In genomic region chr17:81114694-81115093, GRCh38 we compare ENCODE assay signal across 23 cellular contexts. TPM values are rescaled to one million over a fixed set of nuclear protein-coding genes. Genes with fewer than 3 reads are reported as not detected.
DNase-seq lines count a peak whose midpoint lies in the region; ATAC-seq, FAIRE-seq and TF ChIP-seq lines count a peak whose summit lies in the region.
"Had no signal": no experiment of that assay in that cellular context is flagged by ENCODE, and none has a peak within 500 bp of the region (broad histone marks: within the 10 kb centered on the region; RNA-seq: fewer than 3 reads in every experiment).

No MANE protein-coding gene starts in this region.

- H3K27me3 ChIP-seq in BLaER1 (peaks cover 86% of the 10 kb centered on the region), neutrophil (peaks cover 10% of the 10 kb centered on the region)
- H3K27me3 ChIP-seq: MG63 had no signal

- peak overlapping the region; percentile 79 for H3K4me2 ChIP-seq in BLaER1

- TF ChIP-seq CTCF in VCaP (conservative IDR thresholded peaks at IDR 0.05) (no peak), glutamatergic neuron (IDR thresholded peaks at IDR 0.05; ENCODE audit: partially characterized antibody, unreplicated experiment) (no peak), neutrophil (IDR thresholded peaks at IDR 0.05) (no peak), WTC11 (IDR thresholded peaks at IDR 0.05) (no peak)

- peaks cover 20% of the 10 kb centered on the region for H3K9me3 Mint-ChIP-seq in glutamatergic neuron (ENCODE audit: unreplicated experiment)
- H3K9me3 Mint-ChIP-seq in activated CD4-positive, alpha-beta T cell treated with anti-CD3 and anti-CD28 coated beads, Interleukin-2, amount 10 ng/mL, durations not matched to agents 7 days and 5 days, result no peaks in the 10 kb centered on the region
- H3K9me3 Mint-ChIP-seq in WTC11, result no peaks in the 10 kb centered on the region
- no peaks in the 10 kb centered on the region for H3K9me3 Mint-ChIP-seq in stimulated activated effector memory CD8-positive, alpha-beta T cell treated with anti-CD3 and anti-CD28 coated beads, Interleukin-12 subunit alpha, Interleukin-12 subunit beta, amount 100 ng/mL, for 72 hours
- H3K9me3 Mint-ChIP-seq: CD4-positive, alpha-beta T cell had no signal

- peaks cover 18% of the 10 kb centered on the region for H3K27me3 Mint-ChIP-seq in glutamatergic neuron (ENCODE audit: unreplicated experiment)
- H3K27me3 Mint-ChIP-seq in activated CD4-positive, alpha-beta T cell treated with anti-CD3 and anti-CD28 coated beads, Interleukin-2, amount 10 ng/mL, durations not matched to agents 7 days and 5 days, result no peaks in the 10 kb centered on the region
- no peaks in the 10 kb centered on the region for H3K27me3 Mint-ChIP-seq in WTC11 (ENCODE audit: low read depth)
- H3K27me3 Mint-ChIP-seq: B cell; CD4-positive, alpha-beta T cell had no signal

- peaks cover 63% of the 10 kb centered on the region for H4K20me1 ChIP-seq in BLaER1

- H3K27ac ChIP-seq in BLaER1 (no peak overlapping the region), VCaP (peak overlapping the region; percentile 8; the same call in 1 of the 2 replicates), neutrophil (peak overlapping the region; percentile 5)

- H3K4me3 ChIP-seq in BLaER1 (no peak overlapping the region), neutrophil (ENCODE audit: low read depth in 1 of 2, low read length in 1 of 2) (no peak overlapping the region)
- H3K4me3 ChIP-seq: MG63 had no signal

- H3K9me3 ChIP-seq in BLaER1 (no peaks in the 10 kb centered on the region), neutrophil (no peaks in the 10 kb centered on the region)
- H3K9me3 ChIP-seq: MG63 had no signal

- H3K4me1 Mint-ChIP-seq in glutamatergic neuron (ENCODE audit: low read depth, unreplicated experiment) (peaks cover 17% of the 10 kb centered on the region), WTC11 (no peaks in the 10 kb centered on the region)
- no peaks in the 10 kb centered on the region for H3K4me1 Mint-ChIP-seq in activated CD4-positive, alpha-beta T cell treated with anti-CD3 and anti-CD28 coated beads, Interleukin-2, amount 10 ng/mL, durations not matched to agents 7 days and 5 days
- peaks cover 9% of the 10 kb centered on the region for H3K4me1 Mint-ChIP-seq in stimulated activated effector memory CD8-positive, alpha-beta T cell treated with anti-CD3 and anti-CD28 coated beads, Interleukin-12 subunit alpha, Interleukin-12 subunit beta, amount 100 ng/mL, for 72 hours

- no peak for ATAC-seq in WTC11
- no peak for ATAC-seq in stimulated activated effector memory CD8-positive, alpha-beta T cell treated with anti-CD3 and anti-CD28 coated beads, Interleukin-12 subunit alpha, Interleukin-12 subunit beta, amount 100 ng/mL, for 72 hours

- no peak for FAIRE-seq in frontal cortex (lab: Jason Lieb, UNC)

- peak overlapping the region; percentile 30 for H3K4me3 Mint-ChIP-seq in glutamatergic neuron (ENCODE audit: unreplicated experiment)
- H3K4me3 Mint-ChIP-seq in activated CD4-positive, alpha-beta T cell treated with anti-CD3 and anti-CD28 coated beads, Interleukin-2, amount 10 ng/mL, durations not matched to agents 7 days and 5 days, result no peak overlapping the region
- no peak overlapping the region for H3K4me3 Mint-ChIP-seq in WTC11
- H3K4me3 Mint-ChIP-seq in stimulated activated effector memory CD8-positive, alpha-beta T cell treated with anti-CD3 and anti-CD28 coated beads, Interleukin-12 subunit alpha, Interleukin-12 subunit beta, amount 100 ng/mL, for 72 hours, result no peak overlapping the region
- H3K4me3 Mint-ChIP-seq: B cell; CD4-positive, alpha-beta T cell had no signal

- H3K9ac ChIP-seq in BLaER1, result no peak overlapping the region

- DNase-seq in glutamatergic neuron, result no peak
- no peak for DNase-seq in frontal cortex (ENCODE audit: low spot score in 2 of 2)
- DNase-seq in activated CD4-positive, alpha-beta T cell treated with anti-CD3 and anti-CD28 coated beads, Interleukin-2, amount 10 ng/mL, durations not matched to agents 7 days and 5 days, result no peak
- DNase-seq in WTC11 (ENCODE audit: low spot score), result no peak
- DNase-seq in stimulated activated effector memory CD8-positive, alpha-beta T cell treated with anti-CD3 and anti-CD28 coated beads, Interleukin-12 subunit alpha, Interleukin-12 subunit beta, amount 100 ng/mL, for 72 hours (ENCODE audit: low spot score in 2 of 2), result no peak
- DNase-seq: 8988T; CD4-positive, alpha-beta T cell; DMS153; GDM1; HCEC 1CT; Kasumi-1; MG63; NCI-H1092; NCI-H1694; NCI-H2081 treated with DMSO at 0.1 percent for 48 hours; NK-92 treated with Interleukin-12 subunit alpha and Interleukin-12 subunit beta, amount 100 ng/mL, for 24 hours; SHP77 had no signal

- H3K36me3 ChIP-seq in BLaER1, result no peaks in the 10 kb centered on the region
- H3K36me3 ChIP-seq in neutrophil, result peaks cover 59% of the 10 kb centered on the region
- H3K36me3 ChIP-seq: MG63 had no signal

- POLR2A ChIA-PET in activated CD4-positive, alpha-beta T cell treated with anti-CD3 and anti-CD28 coated beads, Interleukin-2, amount 10 ng/mL, durations not matched to agents 7 days and 5 days (lab: Charles Lee), result no interaction called here
- POLR2A ChIA-PET in WTC11 (lab: Charles Lee), result no interaction called here

- H3K4me1 ChIP-seq in BLaER1 (peaks cover 74% of the 10 kb centered on the region), neutrophil (ENCODE audit: control insufficient read depth in 1 of 2, insufficient read depth in 1 of 2, low read depth in 1 of 2, low read length in 1 of 2) (peaks cover 6 to 10% of the 10 kb centered on the region in 2 experiments)

- H3K27ac Mint-ChIP-seq in glutamatergic neuron (ENCODE audit: unreplicated experiment), result peak overlapping the region; percentile 85
- H3K27ac Mint-ChIP-seq in activated CD4-positive, alpha-beta T cell treated with anti-CD3 and anti-CD28 coated beads, Interleukin-2, amount 10 ng/mL, durations not matched to agents 7 days and 5 days, result no peak overlapping the region
- H3K27ac Mint-ChIP-seq in WTC11, result no peak overlapping the region; the same call in 1 of the 2 replicates
- H3K27ac Mint-ChIP-seq in stimulated activated effector memory CD8-positive, alpha-beta T cell treated with anti-CD3 and anti-CD28 coated beads, Interleukin-12 subunit alpha, Interleukin-12 subunit beta, amount 100 ng/mL, for 72 hours, result no peak overlapping the region
- H3K27ac Mint-ChIP-seq: B cell; CD4-positive, alpha-beta T cell had no signal

- H3K36me3 Mint-ChIP-seq in glutamatergic neuron (ENCODE audit: unreplicated experiment), result no peaks in the 10 kb centered on the region
- H3K36me3 Mint-ChIP-seq in activated CD4-positive, alpha-beta T cell treated with anti-CD3 and anti-CD28 coated beads, Interleukin-2, amount 10 ng/mL, durations not matched to agents 7 days and 5 days (ENCODE audit: low read depth), result no peaks in the 10 kb centered on the region
- no peaks in the 10 kb centered on the region for H3K36me3 Mint-ChIP-seq in WTC11
- peaks cover 4% of the 10 kb centered on the region for H3K36me3 Mint-ChIP-seq in stimulated activated effector memory CD8-positive, alpha-beta T cell treated with anti-CD3 and anti-CD28 coated beads, Interleukin-12 subunit alpha, Interleukin-12 subunit beta, amount 100 ng/mL, for 72 hours

- CTCF ChIA-PET in activated CD4-positive, alpha-beta T cell treated with anti-CD3 and anti-CD28 coated beads, Interleukin-2, amount 10 ng/mL, durations not matched to agents 7 days and 5 days (lab: Charles Lee), result interaction anchor here (2.7 kb wide), 1 partner anchor 12 kb away, joined by 10 read pairs; no protein-coding TSS in a partner anchor
- CTCF ChIA-PET in WTC11 (lab: Charles Lee), result interaction anchor here (1.2 to 4.2 kb wide), 3 partner anchors 13 to 116 kb away, joined by 4 to 25 read pairs (median 7); no protein-coding TSS in a partner anchor

TF ChIP-seq in WTC11, 78 proteins besides CTCF, POLR2A, EP300 and RAD21 (continues in another document):
- TF ChIP-seq NR3C1 (CRISPR knock-in tag; conservative IDR thresholded peaks at IDR 0.05; ENCODE audit: low read depth), result no peak
- TF ChIP-seq ARID4B (CRISPR knock-in tag; IDR thresholded peaks at IDR 0.05; ENCODE audit: borderline replicate concordance), result no peak
- TF ChIP-seq ETV6 (CRISPR knock-in tag; IDR thresholded peaks at IDR 0.05), result no peak
- TF ChIP-seq MYBL2 (CRISPR knock-in tag; IDR thresholded peaks at IDR 0.05), result no peak
- no peak for TF ChIP-seq EMX1 (CRISPR knock-in tag; IDR thresholded peaks at IDR 0.05)

RNA-seq across cellular contexts. Expression of gene PVALEF, which starts 50.6 kb away (rescaled TPM):
- total RNA-seq in glutamatergic neuron (ENCODE audit: unreplicated experiment) (0.29 TPM), frontal cortex (not detected), WTC11 (2021) (not detected in 3 replicates)
- not detected for total RNA-seq in activated CD4-positive, alpha-beta T cell treated with anti-CD3 and anti-CD28 coated beads, Interleukin-2, amount 10 ng/mL, durations not matched to agents 7 days and 5 days
- total RNA-seq: B cell; CD4-positive, alpha-beta T cell; Daoy; NCI-H460 had no signal

RNA-seq across cellular contexts. Expression of gene AATK, which starts 51.3 kb away (rescaled TPM):
- total RNA-seq in glutamatergic neuron (ENCODE audit: unreplicated experiment) (27.0 TPM), frontal cortex (8.2 TPM), WTC11 (2021) (2.9 to 4.4 TPM (median 3.0 TPM) in 3 replicates)
- total RNA-seq in activated CD4-positive, alpha-beta T cell treated with anti-CD3 and anti-CD28 coated beads, Interleukin-2, amount 10 ng/mL, durations not matched to agents 7 days and 5 days, result under 1 TPM; 0.25 to 0.31 TPM
